12 cellular contexts compared by ENCODE assay signal in genomic region chr12:94768398-94769039, GRCh38.
DNase-seq lines count a peak whose midpoint lies in the region; ATAC-seq and FAIRE-seq lines count a peak whose summit lies in the region.
"Had no signal": no experiment of that assay in that cellular context is flagged by ENCODE, and none has a peak within 500 bp of the region (broad histone marks: within the 10 kb centered on the region; RNA-seq: fewer than 3 reads in every experiment).

No MANE protein-coding gene starts in this region.

- peak in 1 of 2 donors; percentile 45 for DNase-seq in left colon
- DNase-seq in urothelium cell line (ENCODE audit: low spot score): no peak
- DNase-seq in activated CD4-positive, alpha-beta T cell treated with anti-CD3 and anti-CD28 coated beads, Interleukin-2, amount 50 U/mL, for 1 hour: no peak
- DNase-seq in epidermal melanocyte (ENCODE audit: insufficient read length, low spot score): no peak
- no peak for DNase-seq in NCI-H1436 treated with DMSO at 0.1 percent for 48 hours (lab: John Stamatoyannopoulos, UW)
- DNase-seq: DMS53 had no signal

- intact Hi-C loops in left colon (cut with DNase I, micrococcal nuclease): no loop called here

- ATAC-seq in GM18517 (IDR thresholded peaks at IDR 0.05; ENCODE audit: unreplicated experiment): peak; percentile 35
- ATAC-seq in GM21717 (IDR thresholded peaks at IDR 0.05; ENCODE audit: unreplicated experiment): peak; percentile 38
- peak; percentile 41 for ATAC-seq in HG03439 (IDR thresholded peaks at IDR 0.05; ENCODE audit: unreplicated experiment)
- ATAC-seq in left colon: peak; percentile 30
- ATAC-seq: Panc1 had no signal

- FAIRE-seq in urothelium cell line (lab: Jason Lieb, UNC): no peak
- FAIRE-seq: colon, islet of Langerhans had no signal
